In genomic region chr1:181033799-181034391, GRCh38 we compare ENCODE assay signal across 8 cellular contexts. TPM values are rescaled to one million over a fixed set of nuclear protein-coding genes. Genes with fewer than 3 reads are reported as not detected.
DNase-seq lines count a peak whose midpoint lies in the region; ATAC-seq and TF ChIP-seq lines count a peak whose summit lies in the region.

TSS of gene MR1 (plus strand) at chr1:181033983. CDS start at chr1:181034008, 25 bp downstream.

- WGBS in lower leg skin, 2 donors = 1 to 4% methylated on average over 9 of the region's 9 CpGs
- WGBS in suprapubic skin = 5% methylated on average over 9 of the region's 9 CpGs

- H3K9me3 Mint-ChIP-seq in T-cell = no peaks in the 10 kb centered on the region

- peak; percentile 97 to 98 (median 98) for ATAC-seq in T-cell (replicated peaks in 1 of 4)

- DNase-seq in GM03348 (ENCODE audit: low spot score) = peak; percentile 89
- DNase-seq in H7 = peak; percentile 41
- peak; percentile 88 for DNase-seq in LHCN-M2 (ENCODE audit: low read depth)
- peak in 29 of 34 experiments; percentile 10 to 57 (median 32) for DNase-seq in T-cell
- peak; percentile 30 for DNase-seq in colonic mucosa
- peak in 1 of 2 donors; percentile 49 for DNase-seq in lower leg skin (ENCODE audit: low spot score in 2 of 2)
- DNase-seq in suprapubic skin (ENCODE audit: low spot score in 2 of 2) = no peak

- peak within 1 kb of the TSS; percentile 99 to 100 for H3K27ac Mint-ChIP-seq in T-cell

- H3K27me3 ChIP-seq in H7 (ENCODE audit: control insufficient read depth, insufficient read depth, low read length) (no peaks in the 10 kb centered on the region), colonic mucosa (no peaks in the 10 kb centered on the region), suprapubic skin (no peaks in the 10 kb centered on the region)

- H3K27me3 Mint-ChIP-seq in T-cell = no peaks in the 10 kb centered on the region

- peaks cover 3% of the 10 kb centered on the region for H3K4me1 ChIP-seq in colonic mucosa
- H3K4me1 ChIP-seq in suprapubic skin = peaks cover 56% of the 10 kb centered on the region

- CTCF ChIA-PET in T-cell (lab: Charles Lee) = interaction anchor here (0.6 to 1.6 kb wide), 14 partner anchors 9 to 1219 kb away, joined by 3 to 11 read pairs (median 3); partner anchors contain the start of genes IER5 (in 1 of the 2) and STX6 (in 1 of the 2)

- no peaks in the 10 kb centered on the region for H3K9me3 ChIP-seq in colonic mucosa
- no peaks in the 10 kb centered on the region for H3K9me3 ChIP-seq in suprapubic skin

- H3K4me3 ChIP-seq in H7 (ENCODE audit: insufficient read depth, low read depth, low read length) (no peak within 1 kb of the TSS), colonic mucosa (peak within 1 kb of the TSS; percentile 30), lower leg skin (ENCODE audit: low read depth, poor library complexity, severe bottlenecking) (no peak within 1 kb of the TSS), suprapubic skin (peak within 1 kb of the TSS; percentile 50)

- no peaks in the 10 kb centered on the region for H3K36me3 ChIP-seq in H7 (replicated peaks; ENCODE audit: control insufficient read depth, insufficient read depth, low read length)
- H3K36me3 ChIP-seq in colonic mucosa = no peaks in the 10 kb centered on the region
- H3K36me3 ChIP-seq in suprapubic skin = no peaks in the 10 kb centered on the region

- H3K4me1 Mint-ChIP-seq in T-cell = peaks cover 60 to 67% (median 60%) of the 10 kb centered on the region in 3 donors

- TF ChIP-seq POLR2A in lower leg skin (IDR thresholded peaks at IDR 0.05) (no peak), suprapubic skin (IDR thresholded peaks at IDR 0.05) (peak in 1 of 2 donors; percentile 73)

- peak within 1 kb of the TSS; percentile 13 for H3K27ac ChIP-seq in 22Rv1
- H3K27ac ChIP-seq in colonic mucosa = peak within 1 kb of the TSS; percentile 92
- H3K27ac ChIP-seq in suprapubic skin = peak within 1 kb of the TSS; percentile 93

- H3K9ac ChIP-seq in colonic mucosa (ENCODE audit: low read depth in 2 of 2, low read length in 2 of 2) = peak within 1 kb of the TSS; percentile 61 to 70

- TF ChIP-seq CTCF in 22Rv1 (IDR thresholded peaks at IDR 0.05) (no peak), colonic mucosa (IDR thresholded peaks at IDR 0.05) (no peak), lower leg skin (IDR thresholded peaks at IDR 0.05) (no peak), suprapubic skin (IDR thresholded peaks at IDR 0.05) (no peak)

- intact Hi-C loops in colonic mucosa (cut with DNase I) = no loop called here
- intact Hi-C loops in lower leg skin (cut with DNase I; ENCODE audit: low total_unique reads) = loop anchor here (10.0 kb wide), 1 partner anchor 111 kb away; no protein-coding TSS in a partner anchor

- H3K4me3 Mint-ChIP-seq in T-cell = peak within 1 kb of the TSS; percentile 94 to 99 (median 95)

- POLR2A ChIA-PET in T-cell (lab: Charles Lee) = interaction anchor here (0.5 to 1.7 kb wide), 11 partner anchors 9 to 1152 kb away, joined by 3 to 17 read pairs (median 4); partner anchors contain the start of genes STX6 (in 1 of the 2) and TOR1AIP1 (in 1 of the 2)

- H3K36me3 Mint-ChIP-seq in T-cell = peaks cover 10% of the 10 kb centered on the region

- no peak for TF ChIP-seq EP300 in suprapubic skin (IDR thresholded peaks at IDR 0.05)

RNA-seq across cellular contexts. Expression of gene MR1, which starts in this region (rescaled TPM):
- total RNA-seq in H7 (2014; rRNA removed; shearing (Covaris generic)) = 0.44 TPM in 1 of 2 replicates, not detected in the other
- total RNA-seq in LHCN-M2 (2014; rRNA removed) = 16.5 and 16.9 TPM in 2 replicates
- polyA plus RNA-seq in LHCN-M2 (2012) = 20.0 TPM
- 10 to 100 TPM; 18.3 to 30.7 (median 22.7) TPM for total RNA-seq in T-cell
- 1 to 10 TPM; 3.0 to 8.7 TPM for total RNA-seq in colonic mucosa
- 10 to 100 TPM; 13.2 to 18.6 (median 16.3) TPM for total RNA-seq in lower leg skin
- total RNA-seq in suprapubic skin = 10 to 100 TPM; 10.5 to 29.5 (median 14.5) TPM

Comparison
In these comparisons a context has a peak if more than half of its experiments do, and no peak if none do; other contexts are left out.
1. Peak in DNase-seq in H7; RNA of the gene not detected or under 1 TPM.
2. H3K27ac ChIP-seq: peak in every context shown above with its lines; median percentile 93 in suprapubic skin; 92 in colonic mucosa; 13 in 22Rv1.
3. DNase-seq: peak in GM03348 (single experiment), LHCN-M2 (single experiment), T-cell (29 of 34) and colonic mucosa (single experiment); none in suprapubic skin (0 of 2).
4. H3K4me3 ChIP-seq: peak in colonic mucosa (single experiment) and suprapubic skin (single experiment); none in H7 (single experiment) and lower leg skin (single experiment).